22 cellular contexts compared by ENCODE assay signal in the genomic region with DNA sequence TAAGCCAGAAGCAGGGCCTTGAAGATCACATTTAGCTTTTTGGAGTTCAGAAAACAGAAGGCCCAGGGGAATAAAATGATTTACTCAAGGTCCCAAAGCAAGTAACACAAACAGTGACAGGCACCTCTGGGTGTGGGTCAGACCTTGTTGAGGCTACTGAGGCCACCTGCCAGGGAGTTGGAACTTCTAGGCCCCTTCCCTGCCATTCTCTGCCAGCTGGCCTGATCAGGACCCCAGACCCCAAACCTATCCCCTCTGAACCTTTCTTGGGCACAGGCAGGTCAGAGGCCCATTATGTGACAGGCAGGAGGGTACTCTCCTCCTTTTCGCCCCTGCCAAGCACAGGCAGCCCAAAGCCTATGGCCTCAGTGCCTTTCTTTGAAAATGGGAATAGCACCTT. TPM values are rescaled to one million over a fixed set of nuclear protein-coding genes. Genes with fewer than 3 reads are reported as not detected.
"Had no signal": no experiment of that assay in that cellular context is flagged by ENCODE, and none has a peak within 500 bp of the region (broad histone marks: within the 10 kb centered on the region; RNA-seq: fewer than 3 reads in every experiment).

No MANE protein-coding gene starts in this region.

- H3K36me3 ChIP-seq: esophagus squamous epithelium, gastroesophageal sphincter, right lobe of liver, stomach, suprapubic skin, tibial nerve had no signal

- ATAC-seq: activated T-cell treated with anti-CD3 and anti-CD28 coated beads, Interleukin-2, amount 50 U/mL, for 4 hours; gastroesophageal sphincter; left ventricle myocardium superior; natural killer cell treated with Interleukin-12 subunit alpha and Interleukin-12 subunit beta and Interleukin-15 and Interleukin-18, amount 100 ng/mL, for 72 hours; right lobe of liver; stimulated activated effector memory CD8-positive, alpha-beta T cell treated with anti-CD3 and anti-CD28 coated beads, Interleukin-12 subunit alpha, Interleukin-12 subunit beta, amount 100 ng/mL, for 72 hours; WTC11 had no signal

- H3K27me3 ChIP-seq: right lobe of liver, suprapubic skin, tibial nerve had no signal

- H3K9me3 ChIP-seq: esophagus squamous epithelium, gastroesophageal sphincter, right lobe of liver, stomach, suprapubic skin, tibial nerve had no signal

- H3K4me3 ChIP-seq: esophagus squamous epithelium, gastroesophageal sphincter, right lobe of liver, stomach, suprapubic skin, tibial nerve had no signal

- DNase-seq: activated CD4-positive, alpha-beta T cell treated with anti-CD3 and anti-CD28 coated beads, Interleukin-2, amount 50 U/mL, for 4 hours; activated naive CD4-positive, alpha-beta T cell treated with anti-CD3 and anti-CD28 coated beads, Interleukin-2, amount 10 ng/mL, durations not matched to agents 7 days and 5 days; activated T-cell treated with anti-CD3 and anti-CD28 coated beads, Interleukin-2, amount 50 U/mL, for 4 hours; amygdala; effector memory CD4-positive, alpha-beta T cell; esophagus squamous epithelium; left ventricle myocardium superior; midbrain; nucleus accumbens; small intestine; stimulated activated CD4-positive, alpha-beta T cell treated with anti-CD3 and anti-CD28 coated beads, Interleukin-2, amount 100 ng/mL, for 24 hours; stomach; T1000 had no signal

- H3K27ac ChIP-seq: esophagus squamous epithelium, gastroesophageal sphincter, right lobe of liver, stomach, suprapubic skin had no signal

- H3K4me1 ChIP-seq: gastroesophageal sphincter, right lobe of liver had no signal

RNA-seq across cellular contexts. Expression of a gene that starts 49.4 kb away (rescaled TPM):
- total RNA-seq: activated T-helper 2 cell treated with anti-CD3 and anti-CD28 coated beads, Interferon-gamma antibody, Interleukin-2, Interleukin-4, amounts not matched to agents 10 μg/mL and 5 μg/mL and 100 μg/mL, durations not matched to agents 14 hours and 24 hours and 36 hours; kidney epithelial cell; left ventricle myocardium superior; natural killer cell treated with Interleukin-12 subunit alpha and Interleukin-12 subunit beta and Interleukin-15 and Interleukin-18, amount 100 ng/mL, for 72 hours had no signal
